ENCODE assay signal across 4 cellular contexts in genomic region chr14:39360316-39360715, GRCh38.
"Had no signal": no experiment of that assay in that cellular context is flagged by ENCODE, and none has a peak within 500 bp of the region (broad histone marks: within the 10 kb centered on the region; RNA-seq: fewer than 3 reads in every experiment).

No MANE protein-coding gene starts in this region.

- H3K27me3 Mint-ChIP-seq: IgD-negative memory B cell had no signal

- ATAC-seq: GM23338 had no signal

- H3K4me2 ChIP-seq: GM23338 had no signal

- H3K4me3 Mint-ChIP-seq: GM23338, H9, IgD-negative memory B cell had no signal

- H3K4me3 ChIP-seq: GM23338 had no signal

- H3K27ac Mint-ChIP-seq: GM23338, H9 had no signal

- H2AFZ ChIP-seq: GM23338 had no signal

- DNase-seq: H9, HCEC 1CT had no signal

- H3K4me1 Mint-ChIP-seq: GM23338, H9 had no signal
